1 cellular context compared by ENCODE assay signal in the genomic region with DNA sequence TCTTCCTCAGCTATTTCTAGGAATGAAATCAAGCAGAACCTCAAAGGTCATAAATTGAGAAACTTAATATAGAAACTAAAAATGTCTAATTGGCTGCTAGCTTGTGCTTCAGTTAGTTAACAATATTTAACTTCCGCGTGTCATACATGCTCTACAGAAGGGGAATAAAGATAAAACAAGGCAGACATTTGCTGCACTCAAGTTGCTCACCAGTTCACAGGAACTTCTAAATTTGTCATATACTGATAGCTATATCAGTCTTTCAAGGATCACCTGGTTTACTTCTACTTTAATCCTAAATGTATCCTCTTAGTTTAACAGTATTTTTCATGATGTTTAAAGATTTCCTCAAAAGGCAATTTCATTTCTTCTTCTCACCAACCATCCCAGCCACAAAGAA.
TF ChIP-seq lines count a peak whose summit lies in the region.

No MANE protein-coding gene starts in this region.

TF ChIP-seq in K562, 482 proteins besides CTCF, POLR2A, EP300 and RAD21:
- no peak for TF ChIP-seq PYGO2 (tag; IDR thresholded peaks at IDR 0.05)
- TF ChIP-seq NCOR1 (IDR thresholded peaks at IDR 0.05) = peak; percentile 37; the same call in 1 of the 2 replicates
- peak; percentile 82 for TF ChIP-seq TCF3 (CRISPR knock-in tag; IDR thresholded peaks at IDR 0.05)
- TF ChIP-seq NCOA2 (IDR thresholded peaks at IDR 0.05; ENCODE audit: partially characterized antibody in 2 of 2) = no peak
- peak; percentile 26; the same call in 1 of the 2 replicates for TF ChIP-seq TEAD4 (IDR thresholded peaks at IDR 0.05; ENCODE audit: low read length)
- TF ChIP-seq TEAD4 (CRISPR knock-in tag; IDR thresholded peaks at IDR 0.05; ENCODE audit: borderline replicate concordance) = no peak
- TF ChIP-seq CBFA2T3 (IDR thresholded peaks at IDR 0.05) = peak; percentile 70
- TF ChIP-seq, protein P1, sequence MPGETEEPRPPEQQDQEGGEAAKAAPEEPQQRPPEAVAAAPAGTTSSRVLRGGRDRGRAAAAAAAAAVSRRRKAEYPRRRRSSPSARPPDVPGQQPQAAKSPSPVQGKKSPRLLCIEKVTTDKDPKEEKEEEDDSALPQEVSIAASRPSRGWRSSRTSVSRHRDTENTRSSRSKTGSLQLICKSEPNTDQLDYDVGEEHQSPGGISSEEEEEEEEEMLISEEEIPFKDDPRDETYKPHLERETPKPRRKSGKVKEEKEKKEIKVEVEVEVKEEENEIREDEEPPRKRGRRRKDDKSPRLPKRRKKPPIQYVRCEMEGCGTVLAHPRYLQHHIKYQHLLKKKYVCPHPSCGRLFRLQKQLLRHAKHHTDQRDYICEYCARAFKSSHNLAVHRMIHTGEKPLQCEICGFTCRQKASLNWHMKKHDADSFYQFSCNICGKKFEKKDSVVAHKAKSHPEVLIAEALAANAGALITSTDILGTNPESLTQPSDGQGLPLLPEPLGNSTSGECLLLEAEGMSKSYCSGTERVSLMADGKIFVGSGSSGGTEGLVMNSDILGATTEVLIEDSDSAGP (CRISPR knock-in tag; IDR thresholded peaks at IDR 0.05) = no peak
- TF ChIP-seq SMARCA4 (IDR thresholded peaks at IDR 0.05) = 0 out of 2 replicates have a peak, but pooled peaks have one; percentile 17
- TF ChIP-seq POLR2AphosphoS5 (IDR thresholded peaks at IDR 0.05; ENCODE audit: control insufficient read depth, insufficient read depth, low read depth, low read length) = peak; percentile 4; the same call in 1 of the 2 replicates
- no peak for TF ChIP-seq KLF6 (CRISPR knock-in tag; IDR thresholded peaks at IDR 0.05; ENCODE audit: borderline replicate concordance)
- TF ChIP-seq, protein P2, sequence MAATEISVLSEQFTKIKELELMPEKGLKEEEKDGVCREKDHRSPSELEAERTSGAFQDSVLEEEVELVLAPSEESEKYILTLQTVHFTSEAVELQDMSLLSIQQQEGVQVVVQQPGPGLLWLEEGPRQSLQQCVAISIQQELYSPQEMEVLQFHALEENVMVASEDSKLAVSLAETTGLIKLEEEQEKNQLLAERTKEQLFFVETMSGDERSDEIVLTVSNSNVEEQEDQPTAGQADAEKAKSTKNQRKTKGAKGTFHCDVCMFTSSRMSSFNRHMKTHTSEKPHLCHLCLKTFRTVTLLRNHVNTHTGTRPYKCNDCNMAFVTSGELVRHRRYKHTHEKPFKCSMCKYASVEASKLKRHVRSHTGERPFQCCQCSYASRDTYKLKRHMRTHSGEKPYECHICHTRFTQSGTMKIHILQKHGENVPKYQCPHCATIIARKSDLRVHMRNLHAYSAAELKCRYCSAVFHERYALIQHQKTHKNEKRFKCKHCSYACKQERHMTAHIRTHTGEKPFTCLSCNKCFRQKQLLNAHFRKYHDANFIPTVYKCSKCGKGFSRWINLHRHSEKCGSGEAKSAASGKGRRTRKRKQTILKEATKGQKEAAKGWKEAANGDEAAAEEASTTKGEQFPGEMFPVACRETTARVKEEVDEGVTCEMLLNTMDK (IDR thresholded peaks at IDR 0.05; ENCODE audit: borderline replicate concordance, insufficient read depth, low read depth, low read length, poor library complexity, severe bottlenecking) = no peak
- TF ChIP-seq ARID1B (IDR thresholded peaks at IDR 0.05) = peak; percentile 69
- TF ChIP-seq, protein P3, sequence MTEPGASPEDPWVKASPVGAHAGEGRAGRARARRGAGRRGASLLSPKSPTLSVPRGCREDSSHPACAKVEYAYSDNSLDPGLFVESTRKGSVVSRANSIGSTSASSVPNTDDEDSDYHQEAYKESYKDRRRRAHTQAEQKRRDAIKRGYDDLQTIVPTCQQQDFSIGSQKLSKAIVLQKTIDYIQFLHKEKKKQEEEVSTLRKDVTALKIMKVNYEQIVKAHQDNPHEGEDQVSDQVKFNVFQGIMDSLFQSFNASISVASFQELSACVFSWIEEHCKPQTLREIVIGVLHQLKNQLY (CRISPR knock-in tag; conservative IDR thresholded peaks at IDR 0.05) = no peak
- TF ChIP-seq, protein P4, sequence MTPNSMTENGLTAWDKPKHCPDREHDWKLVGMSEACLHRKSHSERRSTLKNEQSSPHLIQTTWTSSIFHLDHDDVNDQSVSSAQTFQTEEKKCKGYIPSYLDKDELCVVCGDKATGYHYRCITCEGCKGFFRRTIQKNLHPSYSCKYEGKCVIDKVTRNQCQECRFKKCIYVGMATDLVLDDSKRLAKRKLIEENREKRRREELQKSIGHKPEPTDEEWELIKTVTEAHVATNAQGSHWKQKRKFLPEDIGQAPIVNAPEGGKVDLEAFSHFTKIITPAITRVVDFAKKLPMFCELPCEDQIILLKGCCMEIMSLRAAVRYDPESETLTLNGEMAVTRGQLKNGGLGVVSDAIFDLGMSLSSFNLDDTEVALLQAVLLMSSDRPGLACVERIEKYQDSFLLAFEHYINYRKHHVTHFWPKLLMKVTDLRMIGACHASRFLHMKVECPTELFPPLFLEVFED (CRISPR knock-in tag; conservative IDR thresholded peaks at IDR 0.05) = no peak
- TF ChIP-seq STAT5A (IDR thresholded peaks at IDR 0.05; ENCODE audit: borderline replicate concordance, low read length) = peak; percentile 14; the same call in 1 of the 2 replicates
- TF ChIP-seq CBFA2T2 (conservative IDR thresholded peaks at IDR 0.05) = peak; percentile 26
- no peak for TF ChIP-seq HLTF (IDR thresholded peaks at IDR 0.05)
- no peak for TF ChIP-seq CREBBP (IDR thresholded peaks at IDR 0.05; ENCODE audit: low read depth, low read length)
- TF ChIP-seq, protein P5, sequence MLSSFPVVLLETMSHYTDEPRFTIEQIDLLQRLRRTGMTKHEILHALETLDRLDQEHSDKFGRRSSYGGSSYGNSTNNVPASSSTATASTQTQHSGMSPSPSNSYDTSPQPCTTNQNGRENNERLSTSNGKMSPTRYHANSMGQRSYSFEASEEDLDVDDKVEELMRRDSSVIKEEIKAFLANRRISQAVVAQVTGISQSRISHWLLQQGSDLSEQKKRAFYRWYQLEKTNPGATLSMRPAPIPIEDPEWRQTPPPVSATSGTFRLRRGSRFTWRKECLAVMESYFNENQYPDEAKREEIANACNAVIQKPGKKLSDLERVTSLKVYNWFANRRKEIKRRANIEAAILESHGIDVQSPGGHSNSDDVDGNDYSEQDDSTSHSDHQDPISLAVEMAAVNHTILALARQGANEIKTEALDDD (IDR thresholded peaks at IDR 0.05) = peak; percentile 56; the same call in 1 of the 2 replicates
- TF ChIP-seq TAL1 (IDR thresholded peaks at IDR 0.05) = peak; percentile 46; the same call in 1 of the 2 replicates
TF ChIP-seq in K562: peak in this region for 11.
